1 cellular context compared by ENCODE assay signal in genomic region chr10:101012525-101013364, GRCh38.
TF ChIP-seq lines count a peak whose summit lies in the region.

No MANE protein-coding gene starts in this region.

TF ChIP-seq in GM12878, 131 proteins besides CTCF, POLR2A, EP300 and RAD21 (continued from another document):
- no peak for TF ChIP-seq NKRF (conservative IDR thresholded peaks at IDR 0.05)
- 0 out of 2 replicates have a peak, but pooled peaks have one; percentile 26 for TF ChIP-seq EED (IDR thresholded peaks at IDR 0.05; ENCODE audit: low read depth)
- no peak for TF ChIP-seq EGR1 (IDR thresholded peaks at IDR 0.05; ENCODE audit: borderline replicate concordance in 1 of 2, low read depth in 2 of 2, low read length in 2 of 2)
- TF ChIP-seq TCF12 (IDR thresholded peaks at IDR 0.05; ENCODE audit: low read depth, low read length), result no peak
- no peak for TF ChIP-seq CHD1 (IDR thresholded peaks at IDR 0.05; ENCODE audit: low read depth, low read length)
- 0 out of 2 replicates have a peak, but pooled peaks have one; percentile 14 for TF ChIP-seq MEF2A (IDR thresholded peaks at IDR 0.05; ENCODE audit: insufficient read depth, low read depth, low read length)
- 0 out of 2 replicates have a peak, but pooled peaks have one; percentile 18 for TF ChIP-seq CHD2 (IDR thresholded peaks at IDR 0.05; ENCODE audit: borderline replicate concordance, low read depth, low read length)
- TF ChIP-seq, protein P1, sequence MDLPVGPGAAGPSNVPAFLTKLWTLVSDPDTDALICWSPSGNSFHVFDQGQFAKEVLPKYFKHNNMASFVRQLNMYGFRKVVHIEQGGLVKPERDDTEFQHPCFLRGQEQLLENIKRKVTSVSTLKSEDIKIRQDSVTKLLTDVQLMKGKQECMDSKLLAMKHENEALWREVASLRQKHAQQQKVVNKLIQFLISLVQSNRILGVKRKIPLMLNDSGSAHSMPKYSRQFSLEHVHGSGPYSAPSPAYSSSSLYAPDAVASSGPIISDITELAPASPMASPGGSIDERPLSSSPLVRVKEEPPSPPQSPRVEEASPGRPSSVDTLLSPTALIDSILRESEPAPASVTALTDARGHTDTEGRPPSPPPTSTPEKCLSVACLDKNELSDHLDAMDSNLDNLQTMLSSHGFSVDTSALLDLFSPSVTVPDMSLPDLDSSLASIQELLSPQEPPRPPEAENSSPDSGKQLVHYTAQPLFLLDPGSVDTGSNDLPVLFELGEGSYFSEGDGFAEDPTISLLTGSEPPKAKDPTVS (IDR thresholded peaks at IDR 0.05; ENCODE audit: low read depth, low read length), result no peak
- TF ChIP-seq SREBF2 (IDR thresholded peaks at IDR 0.05; ENCODE audit: low read length), result no peak
- no peak for TF ChIP-seq CBX3 (IDR thresholded peaks at IDR 0.05; ENCODE audit: borderline replicate concordance, low read depth)
- no peak for TF ChIP-seq NFYA (IDR thresholded peaks at IDR 0.05; ENCODE audit: borderline replicate concordance, low read depth, low read length)
- peak; percentile 79 for TF ChIP-seq SMARCA5 (IDR thresholded peaks at IDR 0.05)
- 0 out of 2 replicates have a peak, but pooled peaks have one; percentile 49 for TF ChIP-seq NBN (IDR thresholded peaks at IDR 0.05)
- no peak for TF ChIP-seq PAX8 (IDR thresholded peaks at IDR 0.05)
